Comparison of ENCODE assay signal across 1 cellular context in the genomic region with DNA sequence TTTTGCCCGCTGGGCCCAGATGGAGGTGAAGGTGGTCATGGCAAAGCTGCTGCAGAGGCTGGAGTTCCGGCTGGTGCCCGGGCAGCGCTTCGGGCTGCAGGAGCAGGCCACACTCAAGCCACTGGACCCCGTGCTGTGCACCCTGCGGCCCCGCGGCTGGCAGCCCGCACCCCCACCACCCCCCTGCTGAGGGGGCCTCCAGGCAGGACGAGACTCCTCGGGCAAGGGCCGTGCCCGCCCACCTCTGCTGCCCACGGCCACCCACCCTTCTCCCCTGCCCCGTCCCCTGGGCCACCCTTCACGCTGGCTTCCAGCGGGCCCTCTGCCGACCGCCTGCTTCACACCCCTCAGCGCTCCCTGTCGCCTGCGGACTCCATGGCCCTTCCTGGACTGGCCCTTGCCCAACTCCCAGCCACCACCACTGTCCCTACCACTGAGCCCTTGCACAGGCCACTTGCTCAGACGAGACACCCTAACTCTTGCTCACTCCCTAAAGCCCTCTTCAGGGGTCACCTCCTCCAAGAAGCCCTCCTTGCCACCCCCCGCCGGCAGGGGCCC.
TF ChIP-seq lines count a peak whose summit lies in the region.

No MANE protein-coding gene starts in this region.

TF ChIP-seq in SK-N-SH treated with all-trans-retinoic acid at 6 μM for 48 hours, 23 proteins besides CTCF, POLR2A, EP300 and RAD21 (continued from another document):
- TF ChIP-seq, protein P1, sequence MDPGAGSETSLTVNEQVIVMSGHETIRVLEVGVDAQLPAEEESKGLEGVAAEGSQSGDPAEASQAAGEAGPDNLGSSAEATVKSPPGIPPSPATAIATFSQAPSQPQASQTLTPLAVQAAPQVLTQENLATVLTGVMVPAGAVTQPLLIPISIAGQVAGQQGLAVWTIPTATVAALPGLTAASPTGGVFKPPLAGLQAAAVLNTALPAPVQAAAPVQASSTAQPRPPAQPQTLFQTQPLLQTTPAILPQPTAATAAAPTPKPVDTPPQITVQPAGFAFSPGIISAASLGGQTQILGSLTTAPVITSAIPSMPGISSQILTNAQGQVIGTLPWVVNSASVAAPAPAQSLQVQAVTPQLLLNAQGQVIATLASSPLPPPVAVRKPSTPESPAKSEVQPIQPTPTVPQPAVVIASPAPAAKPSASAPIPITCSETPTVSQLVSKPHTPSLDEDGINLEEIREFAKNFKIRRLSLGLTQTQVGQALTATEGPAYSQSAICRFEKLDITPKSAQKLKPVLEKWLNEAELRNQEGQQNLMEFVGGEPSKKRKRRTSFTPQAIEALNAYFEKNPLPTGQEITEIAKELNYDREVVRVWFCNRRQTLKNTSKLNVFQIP (CRISPR knock-in tag; IDR thresholded peaks at IDR 0.05; ENCODE audit: borderline replicate concordance, low read depth) = no peak
TF ChIP-seq in SK-N-SH treated with all-trans-retinoic acid at 6 μM for 48 hours: peak in this region for 1.
